Comparison of ENCODE assay signal across 1 cellular context in the genomic region with DNA sequence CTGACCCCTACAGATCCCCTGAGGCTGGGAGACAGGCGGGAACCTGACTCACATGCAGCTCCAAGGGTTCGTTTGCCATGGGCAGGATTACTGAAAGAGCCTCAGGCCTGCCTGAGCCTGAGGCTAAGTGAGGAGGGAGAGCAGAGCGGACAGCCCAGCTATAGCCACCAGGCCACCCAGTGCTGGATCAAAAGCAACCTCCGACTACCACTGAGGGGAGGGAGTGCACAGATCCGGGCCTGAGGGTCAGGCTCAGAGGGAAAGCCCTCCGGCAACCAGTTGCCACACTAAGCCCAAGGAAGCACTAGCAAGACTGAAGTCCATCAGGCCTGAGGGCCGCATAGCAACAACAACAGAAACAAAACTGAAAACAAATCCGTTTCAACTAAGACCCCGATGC.
TF ChIP-seq lines count a peak whose summit lies in the region.

No MANE protein-coding gene starts in this region.

TF ChIP-seq in IMR-90, 13 proteins besides CTCF, POLR2A, EP300 and RAD21 (continued from another document):
- TF ChIP-seq SMC3 (IDR thresholded peaks at IDR 0.05; ENCODE audit: low read depth, low read length) (no peak), RFX5 (IDR thresholded peaks at IDR 0.05; ENCODE audit: low read depth, low read length) (no peak), RCOR1 (IDR thresholded peaks at IDR 0.05; ENCODE audit: insufficient replicate concordance, low read length) (no peak)
- TF ChIP-seq, protein P1, sequence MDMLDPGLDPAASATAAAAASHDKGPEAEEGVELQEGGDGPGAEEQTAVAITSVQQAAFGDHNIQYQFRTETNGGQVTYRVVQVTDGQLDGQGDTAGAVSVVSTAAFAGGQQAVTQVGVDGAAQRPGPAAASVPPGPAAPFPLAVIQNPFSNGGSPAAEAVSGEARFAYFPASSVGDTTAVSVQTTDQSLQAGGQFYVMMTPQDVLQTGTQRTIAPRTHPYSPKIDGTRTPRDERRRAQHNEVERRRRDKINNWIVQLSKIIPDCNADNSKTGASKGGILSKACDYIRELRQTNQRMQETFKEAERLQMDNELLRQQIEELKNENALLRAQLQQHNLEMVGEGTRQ (IDR thresholded peaks at IDR 0.05; ENCODE audit: low read depth, low read length): no peak
